Comparison of ENCODE assay signal across 1 cellular context in genomic region chr2:102736607-102737409, GRCh38.
A peak's percentile ranks its signal among the peaks of the same experiment; 100 is the strongest.
TF ChIP-seq lines count a peak whose summit lies in the region.

No MANE protein-coding gene starts in this region.

TF ChIP-seq in A549, 52 proteins besides CTCF, POLR2A, EP300 and RAD21 (continued from another document):
- TF ChIP-seq USF2 (IDR thresholded peaks at IDR 0.05) (no peak), RFX5 (IDR thresholded peaks at IDR 0.05) (no peak), REST (IDR thresholded peaks at IDR 0.05) (no peak), CEBPB (IDR thresholded peaks at IDR 0.05) (no peak), HOXB13 (CRISPR knock-in tag; IDR thresholded peaks at IDR 0.05; ENCODE audit: low read depth) (no peak), HEYL (CRISPR knock-in tag; IDR thresholded peaks at IDR 0.05) (no peak), MYC (IDR thresholded peaks at IDR 0.05; ENCODE audit: borderline replicate concordance, low read length) (no peak), NR3C1 (IDR thresholded peaks at IDR 0.05) (no peak), RARB (CRISPR knock-in tag; IDR thresholded peaks at IDR 0.05) (no peak), ZNF302 (CRISPR knock-in tag; IDR thresholded peaks at IDR 0.05) (no peak), FOSB (CRISPR knock-in tag; IDR thresholded peaks at IDR 0.05) (no peak), HES2 (IDR thresholded peaks at IDR 0.05) (no peak), CHD2 (IDR thresholded peaks at IDR 0.05; ENCODE audit: low read length, partially characterized antibody) (no peak), RCOR1 (IDR thresholded peaks at IDR 0.05; ENCODE audit: low read depth, low read length) (no peak), NFE2L2 (conservative IDR thresholded peaks at IDR 0.05; ENCODE audit: low read length) (no peak), KDM5A (IDR thresholded peaks at IDR 0.05) (no peak), GATA3 (IDR thresholded peaks at IDR 0.05; ENCODE audit: borderline replicate concordance) (no peak), TP53 (CRISPR knock-in tag; IDR thresholded peaks at IDR 0.05) (no peak), EHMT2 (IDR thresholded peaks at IDR 0.05; ENCODE audit: low read depth) (no peak), NPAS2 (CRISPR knock-in tag; IDR thresholded peaks at IDR 0.05; ENCODE audit: borderline replicate concordance) (no peak), CBX8 (IDR thresholded peaks at IDR 0.05) (no peak), ZSCAN20 (CRISPR knock-in tag; IDR thresholded peaks at IDR 0.05) (no peak), POLR2AphosphoS2 (conservative IDR thresholded peaks at IDR 0.05; ENCODE audit: low read length) (no peak), ATOH8 (CRISPR knock-in tag; IDR thresholded peaks at IDR 0.05; ENCODE audit: low read depth) (no peak), TFCP2L1 (CRISPR knock-in tag; IDR thresholded peaks at IDR 0.05) (no peak), MAX (IDR thresholded peaks at IDR 0.05) (peak; percentile 60; the same call in 1 of the 2 replicates), HOXA7 (CRISPR knock-in tag; IDR thresholded peaks at IDR 0.05) (no peak), ELK1 (IDR thresholded peaks at IDR 0.05; ENCODE audit: low read depth, low read length) (no peak), ZFP36 (IDR thresholded peaks at IDR 0.05; ENCODE audit: borderline replicate concordance, partially characterized antibody) (no peak), ZC3H11A (IDR thresholded peaks at IDR 0.05) (no peak), FOSL2 (IDR thresholded peaks at IDR 0.05) (no peak), FOSL2 (CRISPR knock-in tag; IDR thresholded peaks at IDR 0.05) (no peak), MAFK (IDR thresholded peaks at IDR 0.05; ENCODE audit: partially characterized antibody) (no peak), SMC3 (IDR thresholded peaks at IDR 0.05) (no peak), RNF2 (IDR thresholded peaks at IDR 0.05; ENCODE audit: borderline replicate concordance, low read depth) (no peak), PHF8 (IDR thresholded peaks at IDR 0.05; ENCODE audit: borderline replicate concordance, low read depth) (peak; percentile 73; the same call in 1 of the 2 replicates), JUNB (IDR thresholded peaks at IDR 0.05) (no peak), SREBF2 (IDR thresholded peaks at IDR 0.05) (no peak), JUN (IDR thresholded peaks at IDR 0.05) (peak in 1 of 2 experiments; percentile 60; a peak in 1 of 5 replicates), HMGXB4 (CRISPR knock-in tag; IDR thresholded peaks at IDR 0.05; ENCODE audit: borderline replicate concordance) (no peak), BHLHE40 (IDR thresholded peaks at IDR 0.05; ENCODE audit: low read depth, low read length) (no peak), ESRRA (IDR thresholded peaks at IDR 0.05; ENCODE audit: borderline replicate concordance, low read length) (no peak)
